In genomic region chr17:64145460-64145750, GRCh38 we compare ENCODE assay signal across 8 cellular contexts. TPM values are rescaled to one million over a fixed set of nuclear protein-coding genes. Genes with fewer than 3 reads are reported as not detected.
DNase-seq lines count a peak whose midpoint lies in the region; ATAC-seq and TF ChIP-seq lines count a peak whose summit lies in the region.

No MANE protein-coding gene starts in this region.

- TF ChIP-seq CTCF in testis (IDR thresholded peaks at IDR 0.05) (no peak), Calu3 (IDR thresholded peaks at IDR 0.05; ENCODE audit: unreplicated experiment) (no peak)

- CTCF ChIA-PET in Calu3 (lab: Charles Lee) = interaction anchor here (0.9 to 1.9 kb wide), 3 partner anchors 12 to 137 kb away, joined by 3 to 5 read pairs (median 4); no protein-coding TSS in a partner anchor

- H3K4me3 Mint-ChIP-seq in Calu3 (ENCODE audit: low read depth, unreplicated experiment) = no peak overlapping the region

- H3K9me3 Mint-ChIP-seq in Calu3 (ENCODE audit: low read depth, unreplicated experiment) = no peaks in the 10 kb centered on the region

- DNase-seq in SJCRH30 (no peak), testis (no peak), Calu3 (no peak), NCI-H510A treated with DMSO at 0.1 percent for 48 hours (lab: John Stamatoyannopoulos, UW) (no peak)
- no peak for DNase-seq in stimulated activated CD4-positive, alpha-beta T cell treated with anti-CD3 and anti-CD28 coated beads, Interleukin-2, amount 100 ng/mL, for 48 hours

- H3K4me3 ChIP-seq in SJCRH30 (peak overlapping the region; percentile 82), iPS-18a (ENCODE audit: low read length) (peak overlapping the region; percentile 80), testis (peak overlapping the region; percentile 62 to 72)

- peak overlapping the region; percentile 59 for H3K9ac ChIP-seq in iPS-18a (ENCODE audit: low read length)

- H3K4me1 ChIP-seq in SJCRH30 (no peaks in the 10 kb centered on the region), iPS-18a (ENCODE audit: control insufficient read depth, low read depth, low read length) (peaks cover 8% of the 10 kb centered on the region), testis (peaks cover 18% of the 10 kb centered on the region)

- ATAC-seq in GM21447 (IDR thresholded peaks at IDR 0.05; ENCODE audit: unreplicated experiment) = peak; percentile 11
- ATAC-seq in HG02798 (IDR thresholded peaks at IDR 0.05; ENCODE audit: poor library complexity, unreplicated experiment) = no peak

- H3K36me3 ChIP-seq in SJCRH30 = peaks cover 26% of the 10 kb centered on the region
- peaks cover 4% of the 10 kb centered on the region for H3K36me3 ChIP-seq in iPS-18a (ENCODE audit: control insufficient read depth, low read depth, low read length)
- H3K36me3 ChIP-seq in testis (ENCODE audit: low read depth, missing control alignments) = no peaks in the 10 kb centered on the region

- H3K27ac Mint-ChIP-seq in Calu3 (ENCODE audit: unreplicated experiment) = no peak overlapping the region

- no peaks in the 10 kb centered on the region for H3K27me3 ChIP-seq in SJCRH30
- no peaks in the 10 kb centered on the region for H3K27me3 ChIP-seq in iPS-18a (ENCODE audit: control insufficient read depth, insufficient read depth, low read length)
- no peaks in the 10 kb centered on the region for H3K27me3 ChIP-seq in testis

- peaks cover 18% of the 10 kb centered on the region for H3K36me3 Mint-ChIP-seq in Calu3 (ENCODE audit: insufficient read depth, unreplicated experiment)

- WGBS in testis, 2 donors = 1% methylated on average over 10 of the region's 10 CpGs

- no peaks in the 10 kb centered on the region for H3K27me3 Mint-ChIP-seq in Calu3 (ENCODE audit: unreplicated experiment)

- no TSS peak for BruUV-seq in Calu3 (replicated peaks; lab: Mats Ljungman, UMichigan)

- H3K9me3 ChIP-seq in SJCRH30 (replicated peaks) (no peaks in the 10 kb centered on the region), iPS-18a (ENCODE audit: control insufficient read depth, low read depth, low read length) (no peaks in the 10 kb centered on the region), testis (no peaks in the 10 kb centered on the region)

- H3K4me1 Mint-ChIP-seq in Calu3 (ENCODE audit: low read depth, unreplicated experiment) = no peaks in the 10 kb centered on the region

- H3K27ac ChIP-seq in SJCRH30 (peak overlapping the region; percentile 88; the same call in 1 of the 2 replicates), iPS-18a (ENCODE audit: low read length) (no peak overlapping the region), testis (peak overlapping the region; percentile 87 to 88)

- TF ChIP-seq POLR2A in testis (IDR thresholded peaks at IDR 0.05) = no peak

- intact Hi-C loops in testis (cut with DNase I; ENCODE audit: low total_unique reads) = no loop called here
- intact Hi-C loops in Calu3 (cut with micrococcal nuclease; ENCODE audit: unreplicated experiment) = loop anchor here (2.0 kb wide), 1 partner anchor 137 kb away; no protein-coding TSS in a partner anchor

RNA-seq across cellular contexts. Expression of gene ERN1, which starts 15.5 kb away (rescaled TPM):
- 2.2 and 3.8 TPM in 2 replicates for total RNA-seq in SJCRH30 (2014; rRNA removed; shearing (Covaris generic))
- 10 to 100 TPM; 12.8 to 13.0 TPM for total RNA-seq in testis
- 7.0 TPM for polyA plus RNA-seq in testis (ENCODE audit: insufficient read depth, low read depth, low replicate concordance)
- total RNA-seq in Calu3 (2022) = 16.5 and 17.3 TPM in 2 replicates
